In the genomic region with DNA sequence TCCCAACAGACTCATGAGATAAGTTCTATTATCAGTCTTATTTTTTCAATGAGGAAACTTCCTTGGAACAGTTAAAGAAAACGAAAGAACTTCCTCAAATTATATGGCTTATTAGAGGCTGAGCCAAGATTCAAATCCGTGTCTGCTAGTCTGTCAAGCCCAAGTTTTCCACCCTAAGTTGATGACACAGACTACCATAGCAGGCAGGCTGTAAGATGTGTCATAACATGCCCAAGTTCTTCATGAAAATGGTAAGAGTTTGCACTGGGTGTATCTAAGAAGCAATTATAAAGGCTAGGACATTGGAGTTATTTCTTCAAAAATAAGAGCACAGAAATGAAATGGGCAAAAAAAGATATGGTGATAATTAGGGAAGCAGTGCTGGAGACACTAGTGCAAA, we compare ENCODE assay signal across 4 cellular contexts.
"Had no signal": no experiment of that assay in that cellular context is flagged by ENCODE, and none has a peak within 500 bp of the region (broad histone marks: within the 10 kb centered on the region; RNA-seq: fewer than 3 reads in every experiment).

No MANE protein-coding gene starts in this region.

- H3K27ac ChIP-seq: GM23248 had no signal

- H3K4me3 ChIP-seq: GM23248 had no signal

- H2AFZ ChIP-seq: GM23248 had no signal

- H3K27ac Mint-ChIP-seq: H9 had no signal

- H3K4me1 Mint-ChIP-seq: H9 had no signal

- H3K4me3 Mint-ChIP-seq: H9 had no signal

- DNase-seq: GM23248, H9, HCEC 1CT, IMR-90 had no signal

- H3K9ac ChIP-seq: GM23248 had no signal
